Comparison of ENCODE assay signal across 1 cellular context in genomic region chr19:3968556-3969434, GRCh38.
TF ChIP-seq lines count a peak whose summit lies in the region.

No MANE protein-coding gene starts in this region.

TF ChIP-seq in HepG2, 621 proteins besides CTCF, POLR2A, EP300 and RAD21 (continued from another document):
- no peak for TF ChIP-seq HNRNPH1 (optimal IDR thresholded peaks at IDR 0.05; ENCODE audit: low read depth, low read length)
- 0 out of 2 replicates have a peak, but pooled peaks have one; percentile 22 for TF ChIP-seq ZNF3 (CRISPR knock-in tag; IDR thresholded peaks at IDR 0.05)
- TF ChIP-seq NFIB (CRISPR knock-in tag; IDR thresholded peaks at IDR 0.05; ENCODE audit: borderline replicate concordance), result no peak
- no peak for TF ChIP-seq KAT2B (IDR thresholded peaks at IDR 0.05; ENCODE audit: borderline replicate concordance, low read depth, low read length)
- no peak for TF ChIP-seq IKZF5 (CRISPR knock-in tag; IDR thresholded peaks at IDR 0.05)
- TF ChIP-seq RNF219 (CRISPR knock-in tag; IDR thresholded peaks at IDR 0.05), result no peak
- no peak for TF ChIP-seq FOXP1 (IDR thresholded peaks at IDR 0.05)
- peak; percentile 61; the same call in 1 of the 2 replicates for TF ChIP-seq FOXP1 (CRISPR knock-in tag; IDR thresholded peaks at IDR 0.05)
- TF ChIP-seq NFE2 (CRISPR knock-in tag; IDR thresholded peaks at IDR 0.05), result no peak
- TF ChIP-seq ZMYM2 (CRISPR knock-in tag; IDR thresholded peaks at IDR 0.05), result no peak
- 0 out of 2 replicates have a peak, but pooled peaks have one; percentile 49 for TF ChIP-seq SMAD3 (CRISPR knock-in tag; IDR thresholded peaks at IDR 0.05)
- TF ChIP-seq JUND (CRISPR knock-in tag; IDR thresholded peaks at IDR 0.05), result peak; percentile 98
- TF ChIP-seq SOX6 (IDR thresholded peaks at IDR 0.05), result no peak
- TF ChIP-seq SOX6 (CRISPR knock-in tag; IDR thresholded peaks at IDR 0.05), result peak; percentile 53
- TF ChIP-seq SIX4 (CRISPR knock-in tag; IDR thresholded peaks at IDR 0.05), result no peak
- TF ChIP-seq ATF7 (IDR thresholded peaks at IDR 0.05), result peak; percentile 89
- TF ChIP-seq ATF7 (CRISPR knock-in tag; IDR thresholded peaks at IDR 0.05), result peak; percentile 99
- no peak for TF ChIP-seq ZNF10 (CRISPR knock-in tag; IDR thresholded peaks at IDR 0.05; ENCODE audit: borderline replicate concordance, low read depth)
- TF ChIP-seq GATAD1 (CRISPR knock-in tag; IDR thresholded peaks at IDR 0.05), result 0 out of 2 replicates have a peak, but pooled peaks have one; percentile 16
- TF ChIP-seq TAF15 (IDR thresholded peaks at IDR 0.05; ENCODE audit: low read depth, low read length, poor library complexity, severe bottlenecking), result no peak
- no peak for TF ChIP-seq ZSCAN12 (CRISPR knock-in tag; IDR thresholded peaks at IDR 0.05)
- no peak for TF ChIP-seq NFIC (IDR thresholded peaks at IDR 0.05; ENCODE audit: low read length)
- TF ChIP-seq RFX5 (IDR thresholded peaks at IDR 0.05; ENCODE audit: low read depth, low read length), result no peak
- TF ChIP-seq PATZ1 (CRISPR knock-in tag; IDR thresholded peaks at IDR 0.05), result peak; percentile 85
- no peak; the same call in 1 of the 2 replicates for TF ChIP-seq PHF8 (CRISPR knock-in tag; IDR thresholded peaks at IDR 0.05)
- TF ChIP-seq ZNF576 (CRISPR knock-in tag; IDR thresholded peaks at IDR 0.05), result no peak
- 0 out of 2 replicates have a peak, but pooled peaks have one; percentile 28 for TF ChIP-seq PRDM10 (CRISPR knock-in tag; IDR thresholded peaks at IDR 0.05; ENCODE audit: low read depth)
- TF ChIP-seq SP5 (CRISPR knock-in tag; IDR thresholded peaks at IDR 0.05; ENCODE audit: borderline replicate concordance, low read depth), result peak; percentile 24; the same call in 1 of the 2 replicates
- no peak for TF ChIP-seq ZEB1 (IDR thresholded peaks at IDR 0.05; ENCODE audit: insufficient replicate concordance, low read depth)
- peak; percentile 80; the same call in 1 of the 2 replicates for TF ChIP-seq ZNF430 (CRISPR knock-in tag; IDR thresholded peaks at IDR 0.05)
- peak; percentile 99 for TF ChIP-seq ZNF770 (CRISPR knock-in tag; IDR thresholded peaks at IDR 0.05)
- no peak for TF ChIP-seq TFDP1 (CRISPR knock-in tag; IDR thresholded peaks at IDR 0.05; ENCODE audit: borderline replicate concordance)
- TF ChIP-seq PHF21A (CRISPR knock-in tag; IDR thresholded peaks at IDR 0.05), result peak; percentile 68
- TF ChIP-seq ZNF766 (CRISPR knock-in tag; IDR thresholded peaks at IDR 0.05; ENCODE audit: borderline replicate concordance), result no peak
- no peak for TF ChIP-seq ZBTB10 (CRISPR knock-in tag; IDR thresholded peaks at IDR 0.05; ENCODE audit: borderline replicate concordance)
- no peak for TF ChIP-seq MLX (CRISPR knock-in tag; IDR thresholded peaks at IDR 0.05)
- no peak for TF ChIP-seq NR3C1 (CRISPR knock-in tag; IDR thresholded peaks at IDR 0.05)
- no peak for TF ChIP-seq HES4 (CRISPR knock-in tag; IDR thresholded peaks at IDR 0.05; ENCODE audit: borderline replicate concordance)
- TF ChIP-seq GRHL1 (CRISPR knock-in tag; conservative IDR thresholded peaks at IDR 0.05), result no peak
- TF ChIP-seq ZNF772 (CRISPR knock-in tag; IDR thresholded peaks at IDR 0.05), result no peak
- TF ChIP-seq SOX5 (CRISPR knock-in tag; IDR thresholded peaks at IDR 0.05; ENCODE audit: borderline replicate concordance), result peak; percentile 29; the same call in 1 of the 2 replicates
- TF ChIP-seq CERS6 (CRISPR knock-in tag; IDR thresholded peaks at IDR 0.05), result no peak
- TF ChIP-seq DRAP1 (CRISPR knock-in tag; IDR thresholded peaks at IDR 0.05), result peak; percentile 50; the same call in 1 of the 2 replicates
